In genomic region chr6:109762769-109763450, GRCh38 we compare ENCODE assay signal across 15 cellular contexts.
A peak's percentile ranks its signal among the peaks of the same experiment; 100 is the strongest.
DNase-seq lines count a peak whose midpoint lies in the region; ATAC-seq, FAIRE-seq and TF ChIP-seq lines count a peak whose summit lies in the region.
"Had no signal": no experiment of that assay in that cellular context is flagged by ENCODE, and none has a peak within 500 bp of the region (broad histone marks: within the 10 kb centered on the region; RNA-seq: fewer than 3 reads in every experiment).

No MANE protein-coding gene starts in this region.

- no peak overlapping the region for H3K27ac Mint-ChIP-seq in astrocyte (ENCODE audit: unreplicated experiment)

- no peaks in the 10 kb centered on the region for H3K9me3 ChIP-seq in astrocyte (ENCODE audit: insufficient read depth, low read depth, low read length)
- H3K9me3 ChIP-seq: BE2C, HAP-1 had no signal

- H3K27ac ChIP-seq in astrocyte (ENCODE audit: low read depth, low read length): no peak overlapping the region
- H3K27ac ChIP-seq in caudate nucleus (ENCODE audit: low read depth, low read length): no peak overlapping the region

- H3K4me3 Mint-ChIP-seq in astrocyte (ENCODE audit: unreplicated experiment): no peak overlapping the region

- peaks cover 5% of the 10 kb centered on the region for H3K9me3 Mint-ChIP-seq in astrocyte (ENCODE audit: unreplicated experiment)

- H2AFZ ChIP-seq in astrocyte (ENCODE audit: low read depth, low read length): no peak overlapping the region

- FAIRE-seq in astrocyte (lab: Jason Lieb, UNC): no peak

- no peak for ATAC-seq in GM18858 (IDR thresholded peaks at IDR 0.05; ENCODE audit: unreplicated experiment)
- ATAC-seq: Right ventricle myocardium inferior had no signal

- no peak overlapping the region for H3K9ac ChIP-seq in astrocyte (ENCODE audit: low read length)

- no peaks in the 10 kb centered on the region for H4K20me1 ChIP-seq in astrocyte (ENCODE audit: insufficient read depth, low read length)

- no peak overlapping the region for H3K4me2 ChIP-seq in astrocyte (ENCODE audit: low read length)

- no peaks in the 10 kb centered on the region for H3K27me3 Mint-ChIP-seq in astrocyte (ENCODE audit: low read depth, unreplicated experiment)

- H3K4me3 ChIP-seq in astrocyte (ENCODE audit: insufficient read depth, low read depth, low read length) (no peak overlapping the region), fibroblast of pulmonary artery (replicated peaks; ENCODE audit: low read depth, low read length) (no peak overlapping the region)
- H3K4me3 ChIP-seq: HAP-1 had no signal

- H3K4me1 ChIP-seq in astrocyte (ENCODE audit: insufficient read depth, low read length): peaks cover 1% of the 10 kb centered on the region
- H3K4me1 ChIP-seq: BE2C, HAP-1 had no signal

- TF ChIP-seq CTCF in astrocyte (IDR thresholded peaks at IDR 0.05; ENCODE audit: insufficient read depth, low read depth, low read length) (no peak), fibroblast of pulmonary artery (IDR thresholded peaks at IDR 0.05; ENCODE audit: low read length, missing control alignments) (no peak)

- peaks cover 3% of the 10 kb centered on the region for H3K4me1 Mint-ChIP-seq in astrocyte (ENCODE audit: low read depth, unreplicated experiment)

- no peaks in the 10 kb centered on the region for H3K27me3 ChIP-seq in astrocyte (ENCODE audit: insufficient read depth, low read length)
- H3K27me3 ChIP-seq: BE2C had no signal

- DNase-seq in HT-29 (ENCODE audit: low spot score) (peak; percentile 62), astrocyte (ENCODE audit: low read depth) (peak; percentile 59), fibroblast of pulmonary artery (ENCODE audit: low read depth) (peak; percentile 63), renal cortical epithelial cell (ENCODE audit: low read depth) (peak; percentile 4), amygdala (lab: John Stamatoyannopoulos, UW) (no peak), caudate nucleus (lab: John Stamatoyannopoulos, UW) (no peak), SKM-1 (lab: John Stamatoyannopoulos, UW; ENCODE audit: unreplicated experiment) (no peak)
- DNase-seq: BE2C, NCI-H1417, NCI-H1694 treated with DMSO at 0.1 percent for 48 hours, NCI-H2081 treated with DMSO at 0.1 percent for 48 hours, NCI-H446 treated with DMSO at 0.1 percent for 48 hours had no signal

- H3K36me3 Mint-ChIP-seq in astrocyte (ENCODE audit: low read depth, unreplicated experiment): peaks cover 4% of the 10 kb centered on the region

- no peaks in the 10 kb centered on the region for H3K36me3 ChIP-seq in astrocyte (ENCODE audit: insufficient read depth, low read length)
- H3K36me3 ChIP-seq: BE2C, HAP-1 had no signal

- H3K79me2 ChIP-seq in astrocyte (ENCODE audit: insufficient read depth, low read length): no peaks in the 10 kb centered on the region

Comparison
In these comparisons a context has a peak if more than half of its experiments do, and no peak if none do; other contexts are left out.
1. DNase-seq: peak in HT-29 (single experiment), astrocyte (single experiment), fibroblast of pulmonary artery (single experiment) and renal cortical epithelial cell (single experiment); none in amygdala (0 of 56), caudate nucleus (0 of 61) and SKM-1 (single experiment).